7 cellular contexts compared by ENCODE assay signal in the genomic region with DNA sequence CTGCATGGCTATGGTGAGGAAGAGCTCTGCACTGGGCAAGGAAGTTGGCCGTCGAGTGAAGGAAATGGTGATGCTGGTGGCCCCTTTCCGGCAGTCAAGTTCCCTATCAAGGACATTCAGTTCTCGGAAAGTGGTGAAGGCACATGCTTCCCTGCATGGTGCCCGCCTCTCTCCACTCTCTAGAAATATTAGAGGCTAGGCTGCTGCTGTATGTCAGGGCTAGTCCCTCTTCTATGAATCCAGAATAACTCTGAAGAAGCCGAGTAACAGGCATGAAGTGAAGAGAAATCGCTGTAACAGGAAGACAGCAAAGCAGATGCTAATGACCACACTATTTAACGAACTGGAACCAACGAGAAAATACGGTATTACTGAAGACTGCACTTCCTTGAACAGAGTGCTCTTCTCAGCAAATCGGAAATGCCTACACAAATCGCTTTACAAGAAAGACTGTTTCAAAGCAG. TPM values are rescaled to one million over a fixed set of nuclear protein-coding genes. Genes with fewer than 3 reads are reported as not detected.
DNase-seq lines count a peak whose midpoint lies in the region; ATAC-seq and TF ChIP-seq lines count a peak whose summit lies in the region.

No MANE protein-coding gene starts in this region.

- H3K27me3 Mint-ChIP-seq in T-cell, result no peaks in the 10 kb centered on the region

- ATAC-seq in HG02852 (IDR thresholded peaks at IDR 0.05; ENCODE audit: unreplicated experiment), result peak; percentile 66
- peak; percentile 15 to 55 (median 42) for ATAC-seq in T-cell (replicated peaks in 1 of 4)
- peak; percentile 57 for ATAC-seq in left ventricle myocardium superior

- in situ Hi-C loops in GM18951 (cut with MboI; ENCODE audit: low sequenced_read_pairs, unreplicated experiment), result no loop called here

- H3K27me3 ChIP-seq in thymus (ENCODE audit: control insufficient read depth, insufficient read depth), result no peaks in the 10 kb centered on the region

- H3K4me3 Mint-ChIP-seq in T-cell, result peak overlapping the region; percentile 60 to 76 (median 76)

- no peaks in the 10 kb centered on the region for H3K9me3 ChIP-seq in thymus (ENCODE audit: control insufficient read depth)

- H3K4me1 Mint-ChIP-seq in T-cell, result peaks cover 43 to 45% (median 44%) of the 10 kb centered on the region in 3 donors

- H3K36me3 Mint-ChIP-seq in T-cell, result peaks cover 19% of the 10 kb centered on the region

- peak overlapping the region; percentile 91 to 94 for H3K27ac Mint-ChIP-seq in T-cell

- CTCF ChIA-PET in T-cell (lab: Charles Lee), result interaction anchor here in 1 of 2 donors (0.7 kb wide), 1 partner anchor 55 kb away, joined by 3 read pairs; a partner anchor contains a TSS

- POLR2A ChIA-PET in T-cell (lab: Charles Lee), result interaction anchor here in 1 of 2 donors (1.3 to 1.9 kb wide), 2 partner anchors 9 to 53 kb away, joined by 3 to 6 read pairs; no protein-coding TSS in a partner anchor

- H3K9me3 Mint-ChIP-seq in T-cell, result no peaks in the 10 kb centered on the region

- H3K4me1 ChIP-seq in thymus (ENCODE audit: control insufficient read depth, insufficient read depth, low read length), result peaks cover 8% of the 10 kb centered on the region

- TF ChIP-seq POLR2A in GM18951 (IDR thresholded peaks at IDR 0.05; ENCODE audit: extremely low read depth, insufficient read depth, insufficient read length), result peak; percentile 25

- intact Hi-C loops in left ventricle myocardium superior (cut with micrococcal nuclease), result no loop called here

- H3K36me3 ChIP-seq in thymus (ENCODE audit: control insufficient read depth, insufficient read depth), result peaks cover 6% of the 10 kb centered on the region

- H3K4me3 ChIP-seq in thymus (ENCODE audit: low read length), result no peak overlapping the region

- WGBS in thymus, result 44% methylated on average over 12 of the region's 12 CpGs

- H3K27ac ChIP-seq in thymus (ENCODE audit: low read depth), result peak overlapping the region; percentile 36

- peak in 4 of 34 experiments; percentile 6 to 31 (median 17) for DNase-seq in T-cell
- DNase-seq in left ventricle myocardium superior, result no peak
- no peak for DNase-seq in NCI-H82 treated with DMSO at 0.1 percent for 48 hours (lab: John Stamatoyannopoulos, UW; ENCODE audit: unreplicated experiment)
- no peak for DNase-seq in ecto neural progenitor cell (ENCODE audit: low spot score)

RNA-seq across cellular contexts. Expression of a gene that starts 5.4 kb away (rescaled TPM):
- total RNA-seq in T-cell (100 to 1,000 TPM in 2 of 5 donors, 10 to 100 TPM in 3; 26.2 to 166 (median 32.8) TPM), left ventricle myocardium superior (15.8 TPM)
- 44.6 TPM for polyA plus RNA-seq in thymus

RNA-seq across cellular contexts. Expression of a gene that starts 12.6 kb away (rescaled TPM):
- total RNA-seq in T-cell (10 to 100 TPM; 34.6 to 40.4 (median 37.3) TPM), left ventricle myocardium superior (35.0 TPM)
- polyA plus RNA-seq in thymus, result 14.0 TPM

RNA-seq across cellular contexts. Expression of a gene that starts 17.9 kb away (rescaled TPM):
- total RNA-seq in T-cell (not detected), left ventricle myocardium superior (not detected)
- polyA plus RNA-seq in thymus, result 0.14 TPM

RNA-seq across cellular contexts. Expression of a gene that starts 55.3 kb away (rescaled TPM):
- 10 to 100 TPM; 44.6 to 59.1 (median 47.5) TPM for total RNA-seq in T-cell
- 27.8 TPM for total RNA-seq in left ventricle myocardium superior
- 32.0 TPM for polyA plus RNA-seq in thymus
